In genomic region chr6:1781152-1781848, GRCh38 we compare ENCODE assay signal across 1 cellular context.
TF ChIP-seq lines count a peak whose summit lies in the region.

No MANE protein-coding gene starts in this region.

TF ChIP-seq in WTC11, 78 proteins besides CTCF, POLR2A, EP300 and RAD21 (continued from another document):
- TF ChIP-seq ZBTB43 (CRISPR knock-in tag; IDR thresholded peaks at IDR 0.05) (no peak), ETV6 (CRISPR knock-in tag; IDR thresholded peaks at IDR 0.05) (no peak), USF2 (CRISPR knock-in tag; IDR thresholded peaks at IDR 0.05) (no peak), TCF7 (CRISPR knock-in tag; IDR thresholded peaks at IDR 0.05; ENCODE audit: low read depth) (no peak), ARID4B (CRISPR knock-in tag; IDR thresholded peaks at IDR 0.05; ENCODE audit: borderline replicate concordance) (no peak), PRDM15 (CRISPR knock-in tag; IDR thresholded peaks at IDR 0.05) (no peak), RORB (CRISPR knock-in tag; IDR thresholded peaks at IDR 0.05) (no peak), MYBL2 (CRISPR knock-in tag; IDR thresholded peaks at IDR 0.05) (no peak), KAT7 (CRISPR knock-in tag; IDR thresholded peaks at IDR 0.05; ENCODE audit: borderline replicate concordance) (no peak), MXD4 (CRISPR knock-in tag; IDR thresholded peaks at IDR 0.05; ENCODE audit: borderline replicate concordance) (no peak), NFATC4 (CRISPR knock-in tag; IDR thresholded peaks at IDR 0.05) (no peak), SOX15 (CRISPR knock-in tag; IDR thresholded peaks at IDR 0.05) (no peak), STAT6 (CRISPR knock-in tag; conservative IDR thresholded peaks at IDR 0.05; ENCODE audit: low read depth) (no peak), ATF2 (CRISPR knock-in tag; IDR thresholded peaks at IDR 0.05; ENCODE audit: borderline replicate concordance, low read depth) (no peak), ZNF396 (CRISPR knock-in tag; IDR thresholded peaks at IDR 0.05; ENCODE audit: borderline replicate concordance) (no peak), ZNF317 (CRISPR knock-in tag; IDR thresholded peaks at IDR 0.05; ENCODE audit: borderline replicate concordance, low read depth) (no peak), NR1H2 (CRISPR knock-in tag; IDR thresholded peaks at IDR 0.05) (no peak)
TF ChIP-seq in WTC11: peak in this region for 0.
